Comparison of ENCODE assay signal across 1 cellular context in the genomic region with DNA sequence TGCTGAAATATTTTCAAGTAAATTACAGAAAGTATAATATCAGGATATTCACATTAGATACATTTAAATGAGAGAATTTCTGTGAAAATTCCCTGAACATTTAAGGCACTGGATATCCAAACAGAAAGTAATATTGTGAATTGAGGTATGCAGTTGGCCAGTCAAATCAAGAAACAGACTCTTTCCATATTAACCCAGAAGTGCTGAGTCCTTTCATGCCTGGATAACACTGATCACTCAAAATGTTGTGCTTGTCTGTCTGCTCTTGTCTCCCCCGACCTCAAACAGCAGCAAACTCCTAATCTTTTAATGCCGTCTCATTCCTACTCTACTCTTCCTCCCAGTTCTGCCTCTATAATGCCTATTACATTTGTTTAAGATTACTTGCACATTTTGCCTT.
TF ChIP-seq lines count a peak whose summit lies in the region.

No MANE protein-coding gene starts in this region.

TF ChIP-seq in HepG2, 621 proteins besides CTCF, POLR2A, EP300 and RAD21:
- TF ChIP-seq, protein P1, sequence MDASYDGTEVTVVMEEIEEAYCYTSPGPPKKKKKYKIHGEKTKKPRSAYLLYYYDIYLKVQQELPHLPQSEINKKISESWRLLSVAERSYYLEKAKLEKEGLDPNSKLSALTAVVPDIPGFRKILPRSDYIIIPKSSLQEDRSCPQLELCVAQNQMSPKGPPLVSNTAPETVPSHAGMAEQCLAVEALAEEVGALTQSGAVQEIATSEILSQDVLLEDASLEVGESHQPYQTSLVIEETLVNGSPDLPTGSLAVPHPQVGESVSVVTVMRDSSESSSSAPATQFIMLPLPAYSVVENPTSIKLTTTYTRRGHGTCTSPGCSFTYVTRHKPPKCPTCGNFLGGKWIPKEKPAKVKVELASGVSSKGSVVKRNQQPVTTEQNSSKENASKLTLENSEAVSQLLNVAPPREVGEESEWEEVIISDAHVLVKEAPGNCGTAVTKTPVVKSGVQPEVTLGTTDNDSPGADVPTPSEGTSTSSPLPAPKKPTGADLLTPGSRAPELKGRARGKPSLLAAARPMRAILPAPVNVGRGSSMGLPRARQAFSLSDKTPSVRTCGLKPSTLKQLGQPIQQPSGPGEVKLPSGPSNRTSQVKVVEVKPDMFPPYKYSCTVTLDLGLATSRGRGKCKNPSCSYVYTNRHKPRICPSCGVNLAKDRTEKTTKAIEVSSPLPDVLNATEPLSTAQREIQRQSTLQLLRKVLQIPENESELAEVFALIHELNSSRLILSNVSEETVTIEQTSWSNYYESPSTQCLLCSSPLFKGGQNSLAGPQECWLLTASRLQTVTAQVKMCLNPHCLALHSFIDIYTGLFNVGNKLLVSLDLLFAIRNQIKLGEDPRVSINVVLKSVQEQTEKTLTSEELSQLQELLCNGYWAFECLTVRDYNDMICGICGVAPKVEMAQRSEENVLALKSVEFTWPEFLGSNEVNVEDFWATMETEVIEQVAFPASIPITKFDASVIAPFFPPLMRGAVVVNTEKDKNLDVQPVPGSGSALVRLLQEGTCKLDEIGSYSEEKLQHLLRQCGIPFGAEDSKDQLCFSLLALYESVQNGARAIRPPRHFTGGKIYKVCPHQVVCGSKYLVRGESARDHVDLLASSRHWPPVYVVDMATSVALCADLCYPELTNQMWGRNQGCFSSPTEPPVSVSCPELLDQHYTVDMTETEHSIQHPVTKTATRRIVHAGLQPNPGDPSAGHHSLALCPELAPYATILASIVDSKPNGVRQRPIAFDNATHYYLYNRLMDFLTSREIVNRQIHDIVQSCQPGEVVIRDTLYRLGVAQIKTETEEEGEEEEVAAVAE (CRISPR knock-in tag; IDR thresholded peaks at IDR 0.05; ENCODE audit: borderline replicate concordance), result no peak
- no peak for TF ChIP-seq ARNTL (CRISPR knock-in tag; IDR thresholded peaks at IDR 0.05)
- TF ChIP-seq DMAP1 (CRISPR knock-in tag; IDR thresholded peaks at IDR 0.05), result no peak
- no peak for TF ChIP-seq GZF1 (CRISPR knock-in tag; IDR thresholded peaks at IDR 0.05)
- TF ChIP-seq ZNF782 (CRISPR knock-in tag; IDR thresholded peaks at IDR 0.05; ENCODE audit: borderline replicate concordance), result no peak
- TF ChIP-seq PRPF4 (IDR thresholded peaks at IDR 0.05; ENCODE audit: low read depth, low read length, poor library complexity, severe bottlenecking), result no peak
- TF ChIP-seq, protein P2, sequence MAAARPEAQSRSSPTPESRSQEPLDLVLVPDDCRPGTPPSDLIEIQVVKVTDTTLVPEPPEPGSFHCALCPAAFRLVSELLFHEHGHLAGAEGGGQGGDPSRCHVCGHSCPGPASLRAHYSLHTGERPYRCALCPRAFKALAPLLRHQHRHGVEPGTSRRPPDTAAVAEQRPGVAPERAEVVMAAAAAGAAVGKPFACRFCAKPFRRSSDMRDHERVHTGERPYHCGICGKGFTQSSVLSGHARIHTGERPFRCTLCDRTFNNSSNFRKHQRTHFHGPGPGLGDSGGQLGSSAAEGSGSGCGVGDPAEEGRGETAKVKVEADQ (CRISPR knock-in tag; IDR thresholded peaks at IDR 0.05; ENCODE audit: borderline replicate concordance), result no peak
- TF ChIP-seq ZFX (CRISPR knock-in tag; IDR thresholded peaks at IDR 0.05; ENCODE audit: low read depth), result no peak
- TF ChIP-seq ZNF569 (CRISPR knock-in tag; IDR thresholded peaks at IDR 0.05; ENCODE audit: borderline replicate concordance), result no peak
- no peak for TF ChIP-seq ZNF879 (CRISPR knock-in tag; IDR thresholded peaks at IDR 0.05)
- TF ChIP-seq ZNF343 (CRISPR knock-in tag; IDR thresholded peaks at IDR 0.05), result no peak
- no peak for TF ChIP-seq ZNF615 (CRISPR knock-in tag; IDR thresholded peaks at IDR 0.05; ENCODE audit: borderline replicate concordance)
- TF ChIP-seq, protein P3, sequence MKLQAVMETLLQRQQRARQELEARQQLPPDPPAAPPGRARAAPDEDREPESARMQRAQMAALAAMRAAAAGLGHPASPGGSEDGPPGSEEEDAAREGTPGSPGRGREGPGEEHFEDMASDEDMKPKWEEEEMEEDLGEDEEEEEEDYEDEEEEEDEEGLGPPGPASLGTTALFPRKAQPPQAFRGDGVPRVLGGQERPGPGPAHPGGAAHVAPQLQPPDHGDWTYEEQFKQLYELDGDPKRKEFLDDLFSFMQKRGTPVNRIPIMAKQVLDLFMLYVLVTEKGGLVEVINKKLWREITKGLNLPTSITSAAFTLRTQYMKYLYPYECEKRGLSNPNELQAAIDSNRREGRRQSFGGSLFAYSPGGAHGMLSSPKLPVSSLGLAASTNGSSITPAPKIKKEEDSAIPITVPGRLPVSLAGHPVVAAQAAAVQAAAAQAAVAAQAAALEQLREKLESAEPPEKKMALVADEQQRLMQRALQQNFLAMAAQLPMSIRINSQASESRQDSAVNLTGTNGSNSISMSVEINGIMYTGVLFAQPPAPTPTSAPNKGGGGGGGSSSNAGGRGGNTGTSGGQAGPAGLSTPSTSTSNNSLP (IDR thresholded peaks at IDR 0.05; ENCODE audit: low read depth, low read length), result no peak
- TF ChIP-seq ZNF709 (CRISPR knock-in tag; IDR thresholded peaks at IDR 0.05), result no peak
- TF ChIP-seq RXRA (CRISPR knock-in tag; IDR thresholded peaks at IDR 0.05), result no peak
- no peak for TF ChIP-seq SAFB2 (CRISPR knock-in tag; IDR thresholded peaks at IDR 0.05; ENCODE audit: borderline replicate concordance, low read depth)
